ENCODE assay signal across 8 cellular contexts in the genomic region with DNA sequence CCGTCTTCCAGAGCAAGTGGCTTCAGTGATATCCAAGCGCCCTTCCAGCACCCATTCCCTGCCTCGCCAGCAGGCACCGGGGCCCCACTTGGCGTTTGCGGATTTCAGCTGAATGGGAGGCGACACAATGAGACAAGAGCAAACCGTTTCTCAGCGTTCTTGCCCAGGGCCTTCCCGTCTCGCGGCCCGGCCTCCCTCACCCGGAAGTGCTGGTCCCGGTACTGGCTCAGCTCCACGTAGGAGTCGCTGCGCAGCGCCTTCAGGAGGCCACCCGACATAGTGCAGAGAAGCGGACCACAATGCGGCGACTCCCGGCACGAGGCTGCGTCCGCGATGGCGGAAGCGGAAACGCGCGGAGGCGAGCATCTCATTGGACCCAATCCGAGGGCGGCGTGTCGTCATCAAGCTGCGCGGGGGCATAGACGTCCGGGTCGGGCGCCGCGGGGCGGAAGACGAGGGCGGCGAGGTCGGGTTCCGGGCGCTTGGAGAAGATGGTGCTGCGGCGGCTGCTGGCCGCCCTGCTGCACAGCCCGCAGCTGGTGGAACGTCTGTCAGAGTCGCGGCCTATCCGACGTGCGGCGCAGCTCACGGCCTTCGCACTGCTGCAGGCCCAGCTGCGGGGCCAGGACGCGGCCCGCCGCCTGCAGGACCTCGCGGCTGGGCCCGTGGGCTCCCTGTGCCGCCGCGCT.
DNase-seq lines count a peak whose midpoint lies in the region; ATAC-seq and FAIRE-seq lines count a peak whose summit lies in the region.

NCBP2 (minus strand) TSS at position 303 of the 689 bp plus-strand sequence; CDS start at position 278, 25 bp downstream.

- peak; percentile 80 for ATAC-seq in HG03457 (IDR thresholded peaks at IDR 0.05; ENCODE audit: unreplicated experiment)

- no peaks in the 10 kb centered on the region for H3K9me3 ChIP-seq in BLaER1

- H4K20me1 ChIP-seq in BLaER1: peaks cover 58% of the 10 kb centered on the region

- no peaks in the 10 kb centered on the region for H3K27me3 ChIP-seq in BLaER1
- no peaks in the 10 kb centered on the region for H3K27me3 ChIP-seq in layer of hippocampus (ENCODE audit: control insufficient read depth, insufficient read depth, low read length)

- FAIRE-seq in GM19239 (lab: Jason Lieb, UNC): peak; percentile 93

- peaks cover 34% of the 10 kb centered on the region for H3K36me3 ChIP-seq in BLaER1

- H3K4me3 ChIP-seq in BLaER1: peak within 1 kb of the TSS; percentile 100

- H3K4me1 ChIP-seq in BLaER1: peaks cover 58% of the 10 kb centered on the region

- H3K27ac ChIP-seq in BLaER1: peak within 1 kb of the TSS; percentile 98
- peak within 1 kb of the TSS; percentile 85 for H3K27ac ChIP-seq in cingulate gyrus (ENCODE audit: low read depth, low read length)
- peak within 1 kb of the TSS; percentile 82 for H3K27ac ChIP-seq in layer of hippocampus (ENCODE audit: low read depth, low read length)

- peak within 1 kb of the TSS; percentile 98 for H3K9ac ChIP-seq in BLaER1

- peak; percentile 93 for DNase-seq in GM19239 (ENCODE audit: insufficient read length, low spot score)
- DNase-seq in NCI-H524 (lab: John Stamatoyannopoulos, UW): peak; percentile 98 to 99
- peak; percentile 99 to 100 for DNase-seq in activated CD4-positive, alpha-beta T cell treated with anti-CD3 and anti-CD28 coated beads for 4 hours
- DNase-seq in stimulated activated CD4-positive, alpha-beta T cell treated with anti-CD3 and anti-CD28 coated beads, Interleukin-1b, Interleukin-23, amount 100 ng/mL, for 4 hours (ENCODE audit: low read depth in 2 of 2): peak; percentile 100

- peak within 1 kb of the TSS; percentile 96 for H3K4me2 ChIP-seq in BLaER1

Comparison
In these comparisons a context has a peak if more than half of its experiments do, and no peak if none do; other contexts are left out.
1. Peak in every context shown above with its lines: DNase-seq, ATAC-seq, H3K4me3 ChIP-seq and H3K27ac ChIP-seq.